19 cellular contexts compared by ENCODE assay signal in the genomic region with DNA sequence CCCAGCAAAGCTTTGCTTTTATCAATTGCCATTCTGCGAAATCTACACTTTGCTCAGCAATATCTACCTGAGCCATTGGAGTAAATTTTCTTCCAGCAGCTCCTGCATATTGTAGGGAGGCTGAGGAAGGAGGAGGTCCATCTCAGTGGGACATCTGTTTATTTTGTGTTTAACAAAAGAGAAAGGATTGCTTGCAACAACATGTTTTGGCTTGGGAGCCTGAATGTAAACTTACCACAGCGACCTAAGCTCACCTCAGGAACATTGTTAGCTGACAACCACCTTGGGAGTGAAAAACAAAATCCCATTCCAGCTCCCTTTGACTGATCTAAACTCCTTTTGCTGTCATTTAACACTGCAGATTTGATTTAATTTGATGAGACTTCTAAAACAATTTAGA.
A peak's percentile ranks its signal among the peaks of the same experiment; 100 is the strongest.
DNase-seq lines count a peak whose midpoint lies in the region; ATAC-seq and TF ChIP-seq lines count a peak whose summit lies in the region.
"Had no signal": no experiment of that assay in that cellular context is flagged by ENCODE, and none has a peak within 500 bp of the region (broad histone marks: within the 10 kb centered on the region; RNA-seq: fewer than 3 reads in every experiment).

No MANE protein-coding gene starts in this region.

- H3K9me3 ChIP-seq in HEK293 (ENCODE audit: control insufficient read depth, insufficient read depth, low read depth, low read length) (no peaks in the 10 kb centered on the region), gastrocnemius medialis (no peaks in the 10 kb centered on the region)
- no peaks in the 10 kb centered on the region for H3K9me3 ChIP-seq in CD8-positive, alpha-beta T cell (ENCODE audit: low read length)

- H3K27ac ChIP-seq in GM23338 (ENCODE audit: low read depth) (no peak overlapping the region; the same call in 1 of the 2 replicates), HEK293 (ENCODE audit: extremely low read depth, low read depth, low read length) (no peak overlapping the region), gastrocnemius medialis (no peak overlapping the region)
- no peak overlapping the region for H3K27ac ChIP-seq in CD8-positive, alpha-beta T cell (ENCODE audit: low read depth, low read length)
- H3K27ac ChIP-seq: BLaER1 treated with 17β-estradiol and CSF1 and Interleukin-3, amounts not matched to agents 10 nM and 100 nM; PC-9; RWPE1 had no signal

- in situ Hi-C loops in gastrocnemius medialis (cut with MboI; ENCODE audit: low sequenced_read_pairs in 4 of 4) = no loop called here

- no peak overlapping the region for H2AFZ ChIP-seq in GM23338
- H2AFZ ChIP-seq: PC-9 had no signal

- no peaks in the 10 kb centered on the region for H3K9me2 ChIP-seq in GM23338 (ENCODE audit: insufficient read depth)

- H3K4me3 ChIP-seq in GM23338 (peak overlapping the region; percentile 23), HEK293 (ENCODE audit: low read depth, low read length) (no peak overlapping the region), gastrocnemius medialis (no peak overlapping the region)
- no peak overlapping the region for H3K4me3 ChIP-seq in CD8-positive, alpha-beta T cell (ENCODE audit: low read depth, low read length)
- H3K4me3 ChIP-seq: BLaER1 treated with 17β-estradiol and CSF1 and Interleukin-3, amounts not matched to agents 10 nM and 100 nM; PC-9 had no signal

- peak; percentile 67 for DNase-seq in GM23338 (ENCODE audit: low spot score)
- peak; percentile 10 for DNase-seq in NCI-H748 treated with DMSO at 0.1 percent for 48 hours (lab: John Stamatoyannopoulos, UW)
- peak; percentile 31 for DNase-seq in iPS-NIHi11 (ENCODE audit: low spot score)
- DNase-seq in gastrocnemius medialis = no peak
- no peak for DNase-seq in CD8-positive, alpha-beta T cell
- DNase-seq in stimulated activated naive CD8-positive, alpha-beta T cell treated with anti-CD3 and anti-CD28 coated beads, Interleukin-15, amount 100 ng/mL, for 72 hours = no peak
- DNase-seq: CD8-positive, alpha-beta memory T cell; DMS79; Kasumi-1; NCI-H1105; NCI-H1930; NCI-H2171; PC-9; SIG-M5 had no signal

- H3K27me3 ChIP-seq in GM23338 (ENCODE audit: insufficient read depth) (peaks cover 9% of the 10 kb centered on the region), gastrocnemius medialis (peaks cover 0 to 4% (median 4%) of the 10 kb centered on the region in 3 donors)
- H3K27me3 ChIP-seq in CD8-positive, alpha-beta T cell (ENCODE audit: insufficient read depth, low read length) = no peaks in the 10 kb centered on the region
- H3K27me3 ChIP-seq: BLaER1 treated with 17β-estradiol and CSF1 and Interleukin-3, amounts not matched to agents 10 nM and 100 nM had no signal

- no peak for TF ChIP-seq POLR2A in gastrocnemius medialis (IDR thresholded peaks at IDR 0.05)

- H3K36me3 ChIP-seq in GM23338 (ENCODE audit: insufficient read depth) (0 out of 2 replicates have a peak, but pooled peaks cover 9% of the 10 kb centered on the region), HEK293 (ENCODE audit: control insufficient read depth in 2 of 2, insufficient read depth in 1 of 2, low read length in 2 of 2) (no peaks in the 10 kb centered on the region), gastrocnemius medialis (no peaks in the 10 kb centered on the region)
- H3K36me3 ChIP-seq in CD8-positive, alpha-beta T cell (ENCODE audit: insufficient read depth, low read length) = no peaks in the 10 kb centered on the region
- H3K36me3 ChIP-seq: BLaER1 treated with 17β-estradiol and CSF1 and Interleukin-3, amounts not matched to agents 10 nM and 100 nM had no signal

- no peaks in the 10 kb centered on the region for H3F3A ChIP-seq in GM23338 (replicated peaks; ENCODE audit: low read depth)

- H3K4me2 ChIP-seq in GM23338 = peak overlapping the region; percentile 58
- H3K4me2 ChIP-seq: BLaER1 treated with 17β-estradiol and CSF1 and Interleukin-3, amounts not matched to agents 10 nM and 100 nM; PC-9 had no signal

- H3K27me3 Mint-ChIP-seq in GM23338 (ENCODE audit: insufficient read depth, low read depth, poor library complexity) = peaks cover 6% of the 10 kb centered on the region
- H3K27me3 Mint-ChIP-seq in CD8-positive, alpha-beta T cell (ENCODE audit: low read depth) = peaks cover 13% of the 10 kb centered on the region
- peaks cover 28% of the 10 kb centered on the region for H3K27me3 Mint-ChIP-seq in stimulated activated naive CD8-positive, alpha-beta T cell treated with anti-CD3 and anti-CD28 coated beads, Interleukin-15, amount 100 ng/mL, for 72 hours

- H3K36me3 Mint-ChIP-seq in GM23338 (ENCODE audit: low read depth) = peaks cover 15% of the 10 kb centered on the region
- no peaks in the 10 kb centered on the region for H3K36me3 Mint-ChIP-seq in CD8-positive, alpha-beta T cell
- H3K36me3 Mint-ChIP-seq: CD8-positive, alpha-beta memory T cell had no signal

- H3K79me2 ChIP-seq in GM23338 (replicated peaks; ENCODE audit: insufficient read depth) = no peaks in the 10 kb centered on the region

- peaks cover 36% of the 10 kb centered on the region for H3K4me1 ChIP-seq in GM23338 (ENCODE audit: insufficient read depth)
- H3K4me1 ChIP-seq in HEK293 (ENCODE audit: control insufficient read depth, insufficient read depth, low read length) = no peaks in the 10 kb centered on the region; the same call in 1 of the 2 replicates
- no peaks in the 10 kb centered on the region for H3K4me1 ChIP-seq in gastrocnemius medialis
- no peaks in the 10 kb centered on the region for H3K4me1 ChIP-seq in CD8-positive, alpha-beta T cell (ENCODE audit: insufficient read depth, low read length)

- no peaks in the 10 kb centered on the region for H4K20me1 ChIP-seq in GM23338 (replicated peaks; ENCODE audit: insufficient read depth)
- H4K20me1 ChIP-seq: BLaER1 treated with 17β-estradiol and CSF1 and Interleukin-3, amounts not matched to agents 10 nM and 100 nM had no signal

- H3K9me3 Mint-ChIP-seq in GM23338 = peaks cover 17% of the 10 kb centered on the region; the same call in 2 of the 3 replicates
- peaks cover 7% of the 10 kb centered on the region for H3K9me3 Mint-ChIP-seq in CD8-positive, alpha-beta T cell
- H3K9me3 Mint-ChIP-seq in stimulated activated naive CD8-positive, alpha-beta T cell treated with anti-CD3 and anti-CD28 coated beads, Interleukin-15, amount 100 ng/mL, for 72 hours = peaks cover 0 to 8% of the 10 kb centered on the region in 2 donors

- CTCF ChIA-PET in HEK293 (lab: Yijun Ruan, JAX) = no interaction called here
- CTCF ChIA-PET in CD8-positive, alpha-beta T cell (lab: Charles Lee) = no interaction called here

- TF ChIP-seq CTCF in GM23338 (conservative IDR thresholded peaks at IDR 0.05; ENCODE audit: low read depth in 2 of 2) = no peak
- no peak for TF ChIP-seq CTCF in HEK293 (tag by site-specific recombination; IDR thresholded peaks at IDR 0.05)
- TF ChIP-seq CTCF in gastrocnemius medialis (IDR thresholded peaks at IDR 0.05 in 4 of 5, conservative IDR thresholded peaks at IDR 0.05 in 1 of 5) = no peak
- TF ChIP-seq CTCF in CD8-positive, alpha-beta T cell (IDR thresholded peaks at IDR 0.05) = no peak

- peak; percentile 88 for ATAC-seq in GM23338
- no peak for ATAC-seq in gastrocnemius medialis
- ATAC-seq in CD8-positive, alpha-beta T cell = no peak
- ATAC-seq in stimulated activated naive CD8-positive, alpha-beta T cell treated with anti-CD3 and anti-CD28 coated beads, Interleukin-15, amount 100 ng/mL, for 72 hours = no peak
- ATAC-seq: HCT116 had no signal

- intact Hi-C loops in gastrocnemius medialis (cut with DNase I; ENCODE audit: low total_unique reads) = no loop called here
- intact Hi-C loops in CD8-positive, alpha-beta T cell (cut with DNase I, micrococcal nuclease) = no loop called here

- POLR2A ChIA-PET in HEK293 (lab: Yijun Ruan, JAX) = no interaction called here
- POLR2A ChIA-PET in CD8-positive, alpha-beta T cell (lab: Charles Lee) = no interaction called here

- peaks cover 43% of the 10 kb centered on the region for H3K4me1 Mint-ChIP-seq in GM23338
- H3K4me1 Mint-ChIP-seq in CD8-positive, alpha-beta T cell (ENCODE audit: low read depth) = no peaks in the 10 kb centered on the region
- H3K4me1 Mint-ChIP-seq in stimulated activated naive CD8-positive, alpha-beta T cell treated with anti-CD3 and anti-CD28 coated beads, Interleukin-15, amount 100 ng/mL, for 72 hours = no peaks in the 10 kb centered on the region
- H3K4me1 Mint-ChIP-seq: CD8-positive, alpha-beta memory T cell had no signal

- H3K27ac Mint-ChIP-seq in GM23338 = no peak overlapping the region
- no peak overlapping the region for H3K27ac Mint-ChIP-seq in CD8-positive, alpha-beta T cell
- no peak overlapping the region for H3K27ac Mint-ChIP-seq in stimulated activated naive CD8-positive, alpha-beta T cell treated with anti-CD3 and anti-CD28 coated beads, Interleukin-15, amount 100 ng/mL, for 72 hours
- H3K27ac Mint-ChIP-seq: T-helper 1 cell treated with Interleukin-12 subunit alpha and Interleukin-12 subunit beta and Interleukin-4 antibody, amounts not matched to agents 30 μg/mL and 1 μg/mL, for 36 hours had no signal

- H3K4me3 Mint-ChIP-seq in GM23338 = peak overlapping the region; percentile 39; the same call in 2 of the 3 replicates
- H3K4me3 Mint-ChIP-seq in CD8-positive, alpha-beta T cell = no peak overlapping the region
- H3K4me3 Mint-ChIP-seq in stimulated activated naive CD8-positive, alpha-beta T cell treated with anti-CD3 and anti-CD28 coated beads, Interleukin-15, amount 100 ng/mL, for 72 hours = no peak overlapping the region
- H3K4me3 Mint-ChIP-seq: CD8-positive, alpha-beta memory T cell; T-helper 1 cell treated with Interleukin-12 subunit alpha and Interleukin-12 subunit beta and Interleukin-4 antibody, amounts not matched to agents 30 μg/mL and 1 μg/mL, for 36 hours had no signal

TF ChIP-seq in GM23338, 12 proteins besides CTCF, POLR2A, EP300 and RAD21 (continues in another document):
- TF ChIP-seq STAT1 (IDR thresholded peaks at IDR 0.05; ENCODE audit: unreplicated experiment) (no peak), NANOG (IDR thresholded peaks at IDR 0.05; ENCODE audit: borderline replicate concordance) (no peak)

TF ChIP-seq in HEK293, 187 proteins besides CTCF, POLR2A, EP300 and RAD21 (continues in another document):
- TF ChIP-seq ZNF48 (tag by site-specific recombination; IDR thresholded peaks at IDR 0.05) (no peak), ZNF16 (tag by site-specific recombination; IDR thresholded peaks at IDR 0.05; ENCODE audit: low read depth) (no peak), ZNF701 (tag by site-specific recombination; IDR thresholded peaks at IDR 0.05) (no peak)
- TF ChIP-seq, protein P1, sequence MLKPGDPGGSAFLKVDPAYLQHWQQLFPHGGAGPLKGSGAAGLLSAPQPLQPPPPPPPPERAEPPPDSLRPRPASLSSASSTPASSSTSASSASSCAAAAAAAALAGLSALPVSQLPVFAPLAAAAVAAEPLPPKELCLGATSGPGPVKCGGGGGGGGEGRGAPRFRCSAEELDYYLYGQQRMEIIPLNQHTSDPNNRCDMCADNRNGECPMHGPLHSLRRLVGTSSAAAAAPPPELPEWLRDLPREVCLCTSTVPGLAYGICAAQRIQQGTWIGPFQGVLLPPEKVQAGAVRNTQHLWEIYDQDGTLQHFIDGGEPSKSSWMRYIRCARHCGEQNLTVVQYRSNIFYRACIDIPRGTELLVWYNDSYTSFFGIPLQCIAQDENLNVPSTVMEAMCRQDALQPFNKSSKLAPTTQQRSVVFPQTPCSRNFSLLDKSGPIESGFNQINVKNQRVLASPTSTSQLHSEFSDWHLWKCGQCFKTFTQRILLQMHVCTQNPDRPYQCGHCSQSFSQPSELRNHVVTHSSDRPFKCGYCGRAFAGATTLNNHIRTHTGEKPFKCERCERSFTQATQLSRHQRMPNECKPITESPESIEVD (tag by site-specific recombination; IDR thresholded peaks at IDR 0.05) = no peak

Comparison
In these comparisons a context has a peak if more than half of its experiments do, and no peak if none do; other contexts are left out.
1. DNase-seq: peak in GM23338 (single experiment), NCI-H748 treated with DMSO at 0.1 percent for 48 hours (single experiment) and iPS-NIHi11 (single experiment); none in gastrocnemius medialis (0 of 2), CD8-positive, alpha-beta T cell (0 of 7) and stimulated activated naive CD8-positive, alpha-beta T cell treated with anti-CD3 and anti-CD28 coated beads, Interleukin-15, amount 100 ng/mL, for 72 hours (0 of 2).